Comparison of ENCODE assay signal across 8 cellular contexts in the genomic region with DNA sequence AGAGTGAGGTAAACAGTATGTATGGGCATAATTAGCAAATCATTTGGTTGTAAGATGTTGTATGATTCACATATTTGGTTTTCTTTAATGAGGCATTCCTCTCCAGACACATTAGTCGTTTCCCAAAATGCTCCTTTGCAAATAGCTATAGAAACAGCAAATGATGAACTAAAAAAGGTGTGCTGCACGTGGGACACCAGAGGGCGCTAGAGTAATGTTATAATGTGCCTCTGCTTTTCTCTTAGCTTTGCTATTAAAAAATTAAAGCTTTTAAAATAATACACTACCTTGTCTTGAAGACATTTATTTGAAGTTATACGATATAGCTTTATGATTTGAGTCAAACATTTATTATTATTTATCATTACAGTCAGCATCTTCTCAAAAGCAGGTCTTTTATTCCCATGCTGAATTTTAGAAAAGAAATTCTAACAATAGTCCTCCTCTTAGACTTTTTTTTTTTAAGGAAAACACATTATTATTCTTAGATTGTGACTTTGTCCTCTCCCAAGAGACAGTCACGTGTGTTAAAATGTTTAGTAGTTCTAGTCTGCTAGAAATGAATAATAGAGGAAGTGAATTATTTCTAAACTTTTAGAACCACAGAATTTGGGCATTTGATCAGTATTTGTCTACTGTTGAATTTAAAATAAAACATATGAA.
DNase-seq lines count a peak whose midpoint lies in the region; TF ChIP-seq lines count a peak whose summit lies in the region.

No MANE protein-coding gene starts in this region.

- H3K36me3 ChIP-seq in brain microvascular endothelial cell (replicated peaks) = no peaks in the 10 kb centered on the region

- no peaks in the 10 kb centered on the region for H3K27me3 ChIP-seq in brain microvascular endothelial cell (replicated peaks)

- H3K4me3 ChIP-seq in brain microvascular endothelial cell (ENCODE audit: low read depth, low read length) = no peak overlapping the region

- DNase-seq in activated gamma-delta T cell treated with Interleukin-2 at 50 U/mL for 16 hours (peak; percentile 50), activated gamma-delta T cell (lab: John Stamatoyannopoulos, UW) (no peak), MV-4-11 (lab: John Stamatoyannopoulos, UW) (peak; percentile 67), SKM-1 (lab: John Stamatoyannopoulos, UW; ENCODE audit: unreplicated experiment) (peak; percentile 52), brain microvascular endothelial cell (peak; percentile 31), iris pigment epithelial cell (ENCODE audit: low read depth) (peak; percentile 58), cortex of kidney (lab: John Stamatoyannopoulos, UW) (no peak)
- DNase-seq in stimulated activated CD4-positive, alpha-beta T cell treated with anti-CD3 and anti-CD28 coated beads, Interleukin-4, amount 100 ng/mL, for 1 hour = peak; percentile 31

- peak; percentile 83 for TF ChIP-seq CTCF in brain microvascular endothelial cell (IDR thresholded peaks at IDR 0.05; ENCODE audit: low read depth, low read length, missing control alignments)

- H3K27ac ChIP-seq in brain microvascular endothelial cell = no peak overlapping the region

- in situ Hi-C loops in brain microvascular endothelial cell (cut with HindIII; ENCODE audit: low pct_ligation_motif_present, low sequenced_read_pairs) = no loop called here

Comparison
In these comparisons a context has a peak if more than half of its experiments do, and no peak if none do; other contexts are left out.
1. DNase-seq: peak in activated gamma-delta T cell treated with Interleukin-2 at 50 U/mL for 16 hours (single experiment), MV-4-11 (single experiment), SKM-1 (single experiment), brain microvascular endothelial cell (single experiment), iris pigment epithelial cell (single experiment) and stimulated activated CD4-positive, alpha-beta T cell treated with anti-CD3 and anti-CD28 coated beads, Interleukin-4, amount 100 ng/mL, for 1 hour (single experiment); none in activated gamma-delta T cell (single experiment) and cortex of kidney (single experiment).